In the genomic region with DNA sequence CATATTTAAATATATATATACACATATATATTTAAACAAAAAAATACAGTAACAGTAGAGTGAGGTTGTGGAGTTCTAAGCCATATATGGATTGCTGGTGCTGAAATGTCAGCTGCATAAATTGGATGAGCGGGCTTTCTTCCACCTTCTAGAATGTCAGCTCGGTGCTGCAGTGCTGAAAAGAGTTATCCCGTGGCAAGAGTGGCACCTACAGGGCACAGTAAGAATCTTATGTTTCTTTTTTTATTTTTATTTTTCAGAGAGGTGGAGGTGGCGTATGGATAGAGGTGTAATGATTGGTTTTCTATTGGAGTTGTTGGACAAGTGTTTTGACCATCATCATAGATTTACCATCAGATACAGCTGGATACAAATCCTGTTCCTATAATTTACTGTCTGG, we compare ENCODE assay signal across 8 cellular contexts.
DNase-seq lines count a peak whose midpoint lies in the region; ATAC-seq, FAIRE-seq and TF ChIP-seq lines count a peak whose summit lies in the region.

No MANE protein-coding gene starts in this region.

- no peak for TF ChIP-seq RAD21 in HepG2 (CRISPR knock-in tag; IDR thresholded peaks at IDR 0.05)

- no peak for FAIRE-seq in HepG2 (lab: Jason Lieb, UNC)

- no peak overlapping the region for H3K9ac ChIP-seq in HepG2 (ENCODE audit: insufficient read depth, low read depth, low read length)

- TF ChIP-seq CTCF in HepG2 (CRISPR knock-in tag; IDR thresholded peaks at IDR 0.05), result peak; percentile 65
- peak; percentile 47 to 80 (median 54) for TF ChIP-seq CTCF in transverse colon (IDR thresholded peaks at IDR 0.05)

- H3K4me3 ChIP-seq in HepG2 (replicated peaks in 1 of 3; ENCODE audit: insufficient read depth in 1 of 3, low read depth in 2 of 3, low read length in 3 of 3) (no peak overlapping the region), transverse colon (no peak overlapping the region)

- in situ Hi-C loops in HepG2 (cut with HindIII; ENCODE audit: extremely low pct_ligation_motif_present, low pct_unique_long_range_greater_than_20kb), result loop anchor here (5.0 to 25.0 kb wide), 3 partner anchors 159 to 1399 kb away; no protein-coding TSS in a partner anchor
- in situ Hi-C loops in transverse colon (cut with MboI; ENCODE audit: low pct_ligation_motif_present in 1 of 4, low pct_unique_long_range_greater_than_20kb in 1 of 4, low sequenced_read_pairs in 3 of 4), result loop anchor here in 3 of 4 donors (5.0 to 10.0 kb wide), 2 partner anchors 141 to 179 kb away; no protein-coding TSS in a partner anchor

- H3K4me1 ChIP-seq in HepG2 (ENCODE audit: insufficient read depth, low read length) (no peaks in the 10 kb centered on the region), transverse colon (peaks cover 0 to 14% (median 5%) of the 10 kb centered on the region in 4 donors)

- H3K4me2 ChIP-seq in HepG2 (ENCODE audit: low read depth, low read length), result no peak overlapping the region

- POLR2A ChIA-PET in HepG2 (lab: Yijun Ruan, JAX), result interaction anchor here (1.5 kb wide), 1 partner anchor 175 kb away, joined by 4 read pairs; no protein-coding TSS in a partner anchor

- TF ChIP-seq POLR2A in HepG2 (IDR thresholded peaks at IDR 0.05; ENCODE audit: insufficient read depth in 1 of 2, low read depth in 2 of 2, low read length in 2 of 2) (no peak), transverse colon (IDR thresholded peaks at IDR 0.05) (no peak)

- intact Hi-C loops in HepG2 (cut with micrococcal nuclease; ENCODE audit: unreplicated experiment) (loop anchor here (1.0 kb wide), 1 partner anchor 159 kb away; no protein-coding TSS in a partner anchor), transverse colon (cut with DNase I; ENCODE audit: low total_unique reads) (loop anchor here (10.0 kb wide), 1 partner anchor 91 kb away; a partner anchor contains a TSS)

- H2AFZ ChIP-seq in HepG2 (ENCODE audit: low read length), result no peak overlapping the region

- H3K27ac ChIP-seq in caudate nucleus (ENCODE audit: low read depth, low read length), result peak overlapping the region; percentile 1
- no peak overlapping the region for H3K27ac ChIP-seq in HepG2 (ENCODE audit: extremely low read length, insufficient read depth, low read length)
- no peak overlapping the region for H3K27ac ChIP-seq in transverse colon

- H3K79me2 ChIP-seq in HepG2 (ENCODE audit: insufficient read depth, low read length), result no peaks in the 10 kb centered on the region

- TF ChIP-seq EP300 in HepG2 (IDR thresholded peaks at IDR 0.05; ENCODE audit: low read depth in 2 of 2, low read length in 2 of 2) (no peak), HepG2 (CRISPR knock-in tag; IDR thresholded peaks at IDR 0.05; ENCODE audit: borderline replicate concordance) (no peak), transverse colon (IDR thresholded peaks at IDR 0.05; ENCODE audit: low read depth) (no peak)

- 18% methylated on average over 4 of the region's 4 CpGs for WGBS in HepG2 (ENCODE audit: low lambda C conversion rate)
- WGBS in transverse colon (ENCODE audit: low coverage in 1 of 2), 2 donors, result 8 to 16% methylated on average over 4 of the region's 4 CpGs

- ATAC-seq in HG03378 (IDR thresholded peaks at IDR 0.05; ENCODE audit: unreplicated experiment), result peak; percentile 37
- ATAC-seq in HepG2, result peak; percentile 70

- no peaks in the 10 kb centered on the region for H3K9me3 ChIP-seq in HepG2 (ENCODE audit: low read length)
- no peaks in the 10 kb centered on the region for H3K9me3 ChIP-seq in transverse colon

- CTCF ChIA-PET in HepG2 (lab: Yijun Ruan, JAX; ENCODE audit: low intra/inter-chr PET ratio, low total read pairs), result interaction anchor here (1.7 to 11.0 kb wide), 3 partner anchors 141 to 175 kb away, joined by 5 to 150 read pairs (median 52); no protein-coding TSS in a partner anchor

- no peaks in the 10 kb centered on the region for H4K20me1 ChIP-seq in HepG2 (ENCODE audit: insufficient read depth, low read length)

- H3K27me3 ChIP-seq in HepG2 (ENCODE audit: control insufficient read depth in 1 of 2, insufficient read depth in 2 of 2, low read length in 2 of 2) (no peaks in the 10 kb centered on the region), transverse colon (no peaks in the 10 kb centered on the region)

- H3K36me3 ChIP-seq in HepG2 (replicated peaks in 1 of 2; ENCODE audit: control insufficient read depth in 1 of 2, insufficient read depth in 2 of 2, low read length in 2 of 2), result no peaks in the 10 kb centered on the region
- H3K36me3 ChIP-seq in transverse colon, result no peaks in the 10 kb centered on the region

- DNase-seq in DMS153 (lab: John Stamatoyannopoulos, UW) (peak; percentile 60), NCI-H82 treated with DMSO at 0.1 percent for 48 hours (lab: John Stamatoyannopoulos, UW; ENCODE audit: unreplicated experiment) (peak; percentile 50), caudate nucleus (lab: John Stamatoyannopoulos, UW) (peak in 49 of 61 donors; percentile 3 to 83 (median 27)), HepG2 (ENCODE audit: low spot score) (peak; percentile 40), transverse colon (peak; percentile 63)
- no peak for DNase-seq in stimulated activated CD4-positive, alpha-beta T cell treated with anti-CD3 and anti-CD28 coated beads, Interleukin-4, amount 100 ng/mL, for 1 hour
- DNase-seq in activated CD4-positive, alpha-beta T cell treated with anti-CD3 and anti-CD28 coated beads for 4 hours, result no peak

- BruUV-seq in HepG2 (replicated peaks; lab: Mats Ljungman, UMichigan), result no TSS peak

TF ChIP-seq in HepG2, 621 proteins besides CTCF, POLR2A, EP300 and RAD21:
- TF ChIP-seq FOXC1 (CRISPR knock-in tag; IDR thresholded peaks at IDR 0.05; ENCODE audit: borderline replicate concordance), result no peak
- TF ChIP-seq GFI1 (CRISPR knock-in tag; IDR thresholded peaks at IDR 0.05; ENCODE audit: borderline replicate concordance), result no peak
- TF ChIP-seq MTF1 (CRISPR knock-in tag; IDR thresholded peaks at IDR 0.05), result no peak
- peak; percentile 55 for TF ChIP-seq SMC3 (IDR thresholded peaks at IDR 0.05; ENCODE audit: low read length)
- TF ChIP-seq STAG1 (CRISPR knock-in tag; IDR thresholded peaks at IDR 0.05), result peak; percentile 80

Comparison
In these comparisons a context has a peak if more than half of its experiments do, and no peak if none do; other contexts are left out.
1. DNase-seq: peak in DMS153 (single experiment), NCI-H82 treated with DMSO at 0.1 percent for 48 hours (single experiment), caudate nucleus (49 of 61), HepG2 (single experiment) and transverse colon (single experiment); none in stimulated activated CD4-positive, alpha-beta T cell treated with anti-CD3 and anti-CD28 coated beads, Interleukin-4, amount 100 ng/mL, for 1 hour (single experiment) and activated CD4-positive, alpha-beta T cell treated with anti-CD3 and anti-CD28 coated beads for 4 hours (0 of 2).